ENCODE assay signal across 9 cellular contexts in genomic region chr20:5222919-5223634, GRCh38.
DNase-seq lines count a peak whose midpoint lies in the region; ATAC-seq, FAIRE-seq and TF ChIP-seq lines count a peak whose summit lies in the region.
"Had no signal": no experiment of that assay in that cellular context is flagged by ENCODE, and none has a peak within 500 bp of the region (broad histone marks: within the 10 kb centered on the region; RNA-seq: fewer than 3 reads in every experiment).

No MANE protein-coding gene starts in this region.

- intact Hi-C loops in left ventricle myocardium inferior (cut with micrococcal nuclease) (no loop called here), sigmoid colon (cut with DNase I) (no loop called here)

- FAIRE-seq in HTR-8/SVneo (lab: Jason Lieb, UNC), result peak; percentile 85

- TF ChIP-seq POLR2A in sigmoid colon (IDR thresholded peaks at IDR 0.05), result no peak

- TF ChIP-seq EP300 in sigmoid colon (IDR thresholded peaks at IDR 0.05), result no peak

- TF ChIP-seq CTCF in left ventricle myocardium inferior (IDR thresholded peaks at IDR 0.05; ENCODE audit: borderline replicate concordance), result peak; percentile 89
- peak; percentile 16 to 64 (median 40) for TF ChIP-seq CTCF in sigmoid colon (IDR thresholded peaks at IDR 0.05)

- H3K27me3 ChIP-seq in left ventricle myocardium inferior (ENCODE audit: low read depth), result no peaks in the 10 kb centered on the region
- no peaks in the 10 kb centered on the region for H3K27me3 ChIP-seq in sigmoid colon
- H3K27me3 ChIP-seq: BLaER1 treated with 17β-estradiol and CSF1 and Interleukin-3, amounts not matched to agents 10 nM and 100 nM had no signal

- H3K4me1 ChIP-seq in left ventricle myocardium inferior (peaks cover 6% of the 10 kb centered on the region), sigmoid colon (no peaks in the 10 kb centered on the region)

- peak; percentile 32 to 34 for DNase-seq in NCI-H187 (lab: John Stamatoyannopoulos, UW)
- no peak for DNase-seq in NCI-H187 treated with DMSO at 0.1 percent for 48 hours (lab: John Stamatoyannopoulos, UW)
- peak; percentile 73 for DNase-seq in HTR-8/SVneo (ENCODE audit: insufficient read length, low spot score)
- peak; percentile 17 for DNase-seq in SIG-M5 (lab: John Stamatoyannopoulos, UW)
- peak; percentile 9 for DNase-seq in activated naive CD8-positive, alpha-beta T cell treated with anti-CD3 and anti-CD28 coated beads, Interleukin-2, amount 50 U/mL, for 16 hours (ENCODE audit: low read depth, low spot score)
- DNase-seq in left ventricle myocardium inferior, result peak; percentile 27
- no peak for DNase-seq in sigmoid colon

- ATAC-seq in HG03469 (IDR thresholded peaks at IDR 0.05; ENCODE audit: unreplicated experiment), result no peak

- 26 to 31% methylated on average over 11 of the region's 11 CpGs for WGBS in sigmoid colon, 2 donors

- H3K27ac ChIP-seq in left ventricle myocardium inferior (replicated peaks) (no peak overlapping the region), sigmoid colon (no peak overlapping the region)
- H3K27ac ChIP-seq: BLaER1 treated with 17β-estradiol and CSF1 and Interleukin-3, amounts not matched to agents 10 nM and 100 nM had no signal

- H3K4me3 ChIP-seq in left ventricle myocardium inferior, result no peak overlapping the region
- no peak overlapping the region for H3K4me3 ChIP-seq in sigmoid colon
- H3K4me3 ChIP-seq: BLaER1 treated with 17β-estradiol and CSF1 and Interleukin-3, amounts not matched to agents 10 nM and 100 nM had no signal

- H3K9me3 ChIP-seq in left ventricle myocardium inferior (replicated peaks), result no peaks in the 10 kb centered on the region
- no peaks in the 10 kb centered on the region for H3K9me3 ChIP-seq in sigmoid colon

- H3K36me3 ChIP-seq in left ventricle myocardium inferior (peaks cover 4% of the 10 kb centered on the region), sigmoid colon (no peaks in the 10 kb centered on the region)

Comparison
In these comparisons a context has a peak if more than half of its experiments do, and no peak if none do; other contexts are left out.
1. DNase-seq: peak in NCI-H187 (2 of 2), HTR-8/SVneo (single experiment), SIG-M5 (single experiment), activated naive CD8-positive, alpha-beta T cell treated with anti-CD3 and anti-CD28 coated beads, Interleukin-2, amount 50 U/mL, for 16 hours (single experiment) and left ventricle myocardium inferior (single experiment); none in NCI-H187 treated with DMSO at 0.1 percent for 48 hours (single experiment) and sigmoid colon (single experiment).